1 cellular context compared by ENCODE assay signal in genomic region chr16:87319011-87319410, GRCh38.
TF ChIP-seq lines count a peak whose summit lies in the region.

No MANE protein-coding gene starts in this region.

TF ChIP-seq in GM12878, 131 proteins besides CTCF, POLR2A, EP300 and RAD21:
- TF ChIP-seq IRF4 (IDR thresholded peaks at IDR 0.05; ENCODE audit: low read depth, low read length) (no peak), ZSCAN29 (IDR thresholded peaks at IDR 0.05) (no peak), MYC (IDR thresholded peaks at IDR 0.05; ENCODE audit: insufficient read depth, insufficient read length, insufficient replicate concordance, low read length, severe bottlenecking) (no peak), CBX5 (IDR thresholded peaks at IDR 0.05; ENCODE audit: low read depth) (no peak), ZNF24 (IDR thresholded peaks at IDR 0.05) (no peak), PKNOX1 (IDR thresholded peaks at IDR 0.05) (no peak), ATF7 (IDR thresholded peaks at IDR 0.05; ENCODE audit: low read depth) (no peak), RELB (IDR thresholded peaks at IDR 0.05; ENCODE audit: low read depth) (no peak), IKZF1 (conservative IDR thresholded peaks at IDR 0.05) (no peak), MEF2A (IDR thresholded peaks at IDR 0.05; ENCODE audit: insufficient read depth, low read depth, low read length) (no peak)
- TF ChIP-seq, protein P1, sequence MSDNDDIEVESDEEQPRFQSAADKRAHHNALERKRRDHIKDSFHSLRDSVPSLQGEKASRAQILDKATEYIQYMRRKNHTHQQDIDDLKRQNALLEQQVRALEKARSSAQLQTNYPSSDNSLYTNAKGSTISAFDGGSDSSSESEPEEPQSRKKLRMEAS (IDR thresholded peaks at IDR 0.05; ENCODE audit: low read depth, low read length), result no peak
